In the genomic region with DNA sequence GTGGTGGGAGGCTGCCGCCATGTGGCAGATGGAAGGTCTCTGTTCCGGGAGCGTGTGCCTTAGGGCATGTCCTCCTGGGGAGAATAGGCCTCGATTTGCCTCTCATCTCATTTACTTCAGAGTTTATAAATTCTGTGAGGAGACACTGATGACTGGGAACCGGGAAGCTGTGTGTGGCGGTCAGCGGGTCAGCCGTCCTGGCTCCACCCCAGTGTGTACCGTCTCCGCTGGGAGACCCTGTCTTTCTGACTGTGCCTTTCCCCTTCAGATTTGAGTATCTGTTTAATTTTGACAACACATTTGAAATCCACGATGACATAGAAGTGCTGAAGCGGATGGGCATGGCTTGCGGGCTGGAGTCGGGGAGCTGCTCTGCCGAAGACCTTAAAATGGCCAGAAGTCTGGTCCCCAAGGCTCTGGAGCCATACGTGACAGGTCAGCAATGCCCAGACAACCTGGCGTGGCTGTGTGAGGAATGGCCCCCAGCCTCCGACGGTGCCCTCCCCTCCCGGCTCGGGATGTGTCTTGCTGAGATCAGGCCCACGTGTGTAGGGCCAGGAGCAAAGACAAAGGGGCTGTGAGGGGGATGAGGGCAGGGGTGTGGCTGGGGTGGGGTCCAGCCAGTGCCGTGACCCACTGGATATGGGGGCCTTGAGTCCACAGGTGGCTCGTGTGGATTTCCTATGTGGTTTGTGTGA, we compare ENCODE assay signal across 1 cellular context.
TF ChIP-seq lines count a peak whose summit lies in the region.

No MANE protein-coding gene starts in this region.

TF ChIP-seq in SK-N-SH treated with all-trans-retinoic acid at 6 μM for 48 hours, 23 proteins besides CTCF, POLR2A, EP300 and RAD21 (continued from another document):
- TF ChIP-seq, protein P1, sequence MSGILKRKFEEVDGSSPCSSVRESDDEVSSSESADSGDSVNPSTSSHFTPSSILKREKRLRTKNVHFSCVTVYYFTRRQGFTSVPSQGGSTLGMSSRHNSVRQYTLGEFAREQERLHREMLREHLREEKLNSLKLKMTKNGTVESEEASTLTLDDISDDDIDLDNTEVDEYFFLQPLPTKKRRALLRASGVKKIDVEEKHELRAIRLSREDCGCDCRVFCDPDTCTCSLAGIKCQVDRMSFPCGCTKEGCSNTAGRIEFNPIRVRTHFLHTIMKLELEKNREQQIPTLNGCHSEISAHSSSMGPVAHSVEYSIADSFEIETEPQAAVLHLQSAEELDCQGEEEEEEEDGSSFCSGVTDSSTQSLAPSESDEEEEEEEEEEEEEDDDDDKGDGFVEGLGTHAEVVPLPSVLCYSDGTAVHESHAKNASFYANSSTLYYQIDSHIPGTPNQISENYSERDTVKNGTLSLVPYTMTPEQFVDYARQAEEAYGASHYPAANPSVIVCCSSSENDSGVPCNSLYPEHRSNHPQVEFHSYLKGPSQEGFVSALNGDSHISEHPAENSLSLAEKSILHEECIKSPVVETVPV (CRISPR knock-in tag; IDR thresholded peaks at IDR 0.05): no peak
